In genomic region chr4:80180743-80181142, GRCh38 we compare ENCODE assay signal across 20 cellular contexts. TPM values are rescaled to one million over a fixed set of nuclear protein-coding genes. Genes with fewer than 3 reads are reported as not detected.
DNase-seq lines count a peak whose midpoint lies in the region; ATAC-seq and TF ChIP-seq lines count a peak whose summit lies in the region.
"Had no signal": no experiment of that assay in that cellular context is flagged by ENCODE, and none has a peak within 500 bp of the region (broad histone marks: within the 10 kb centered on the region; RNA-seq: fewer than 3 reads in every experiment).

No MANE protein-coding gene starts in this region.

- peaks cover 42% of the 10 kb centered on the region for H3K4me1 Mint-ChIP-seq in activated CD4-positive, alpha-beta T cell treated with anti-CD3 and anti-CD28 coated beads for 36 hours
- H3K4me1 Mint-ChIP-seq in activated naive CD8-positive, alpha-beta T cell (ENCODE audit: low read depth) = peaks cover 50% of the 10 kb centered on the region
- H3K4me1 Mint-ChIP-seq in glutamatergic neuron (ENCODE audit: low read depth, unreplicated experiment) = peaks cover 19% of the 10 kb centered on the region

- no peak overlapping the region for H2BK12ac ChIP-seq in mesenchymal stem cell (ENCODE audit: low read length in 2 of 2)

- intact Hi-C loops in activated CD4-positive, alpha-beta T cell treated with anti-CD3 and anti-CD28 coated beads for 36 hours (cut with DNase I, micrococcal nuclease) = loop anchor here (1.0 to 10.0 kb wide), 7 partner anchors 8 to 1406 kb away; partner anchors contain the start of gene BMP2K (in 1 of the 2)
- intact Hi-C loops in IMR-90 (cut with micrococcal nuclease) (loop anchor here (5.0 to 10.0 kb wide), 3 partner anchors 526 to 1136 kb away; no protein-coding TSS in a partner anchor), testis (cut with DNase I; ENCODE audit: low total_unique reads) (loop anchor here (10.0 kb wide), 1 partner anchor 106 kb away; the partner anchor contains the start of gene ANTXR2)

- peaks cover 13% of the 10 kb centered on the region for H3K36me3 Mint-ChIP-seq in activated CD4-positive, alpha-beta T cell treated with anti-CD3 and anti-CD28 coated beads for 36 hours (ENCODE audit: low read depth)
- H3K36me3 Mint-ChIP-seq in activated naive CD8-positive, alpha-beta T cell = peaks cover 13% of the 10 kb centered on the region
- H3K36me3 Mint-ChIP-seq in glutamatergic neuron (ENCODE audit: unreplicated experiment) = peaks cover 7% of the 10 kb centered on the region

- H3K9me3 ChIP-seq in IMR-90 (ENCODE audit: control insufficient read depth, insufficient read depth, low read length) = 0 out of 2 replicates have a peak, but pooled peaks cover 2% of the 10 kb centered on the region
- peaks cover 9% of the 10 kb centered on the region for H3K9me3 ChIP-seq in mesenchymal stem cell (ENCODE audit: control insufficient read depth, low read length)
- no peaks in the 10 kb centered on the region for H3K9me3 ChIP-seq in testis

- no peak for TF ChIP-seq RAD21 in IMR-90 (IDR thresholded peaks at IDR 0.05; ENCODE audit: low read length)

- H3K4ac ChIP-seq in IMR-90 (ENCODE audit: low read depth, low read length) (no peak overlapping the region), mesenchymal stem cell (ENCODE audit: low read depth in 1 of 2, low read length in 2 of 2) (no peak overlapping the region)

- H2BK5ac ChIP-seq in IMR-90 (ENCODE audit: low read depth, low read length, poor library complexity, severe bottlenecking) = no peak overlapping the region
- H2BK5ac ChIP-seq in mesenchymal stem cell (ENCODE audit: low read depth, low read length, poor library complexity, severe bottlenecking) = no peak overlapping the region

- no peak overlapping the region for H2AK5ac ChIP-seq in IMR-90 (ENCODE audit: low read depth, low read length)
- no peak overlapping the region for H2AK5ac ChIP-seq in mesenchymal stem cell (ENCODE audit: low read length, severe bottlenecking)

- H3K56ac ChIP-seq in IMR-90 (ENCODE audit: extremely low read depth, insufficient read depth, low read length) = no peak overlapping the region

- H4K8ac ChIP-seq in IMR-90 (ENCODE audit: low read depth in 2 of 2, low read length in 2 of 2) (no peak overlapping the region), mesenchymal stem cell (ENCODE audit: low read length) (no peak overlapping the region)

- H3K4me3 ChIP-seq in IMR-90 (ENCODE audit: insufficient read depth, low read depth, low read length) (no peak overlapping the region), mesenchymal stem cell (ENCODE audit: insufficient read depth in 1 of 2, low read depth in 1 of 2, low read length in 2 of 2) (peak overlapping the region in 1 of 2 experiments; percentile 41), testis (no peak overlapping the region)
- H3K4me3 ChIP-seq: sigmoid colon had no signal

- POLR2A ChIA-PET in activated CD4-positive, alpha-beta T cell treated with anti-CD3 and anti-CD28 coated beads for 36 hours (lab: Charles Lee) = interaction anchor here (1.1 kb wide), 1 partner anchor 21 kb away, joined by 3 read pairs; no protein-coding TSS in a partner anchor
- POLR2A ChIA-PET in IMR-90 (lab: Charles Lee; ENCODE audit: unreplicated experiment) = no interaction called here

- H3K23ac ChIP-seq in IMR-90 (ENCODE audit: low read depth, low read length) (no peak overlapping the region), mesenchymal stem cell (ENCODE audit: low read length in 2 of 2) (no peak overlapping the region)

- H4K91ac ChIP-seq in IMR-90 (ENCODE audit: insufficient read depth, low read depth, low read length) = no peak overlapping the region
- H4K91ac ChIP-seq in mesenchymal stem cell (ENCODE audit: low read length) = no peak overlapping the region

- H3K27me3 ChIP-seq in IMR-90 (ENCODE audit: control insufficient read depth, insufficient read depth, low read length) = no peaks in the 10 kb centered on the region
- no peaks in the 10 kb centered on the region for H3K27me3 ChIP-seq in mesenchymal stem cell (ENCODE audit: control insufficient read depth in 1 of 2, insufficient read depth in 1 of 2, low read length in 2 of 2)
- H3K27me3 ChIP-seq in testis = peaks cover under 1% of the 10 kb centered on the region
- H3K27me3 ChIP-seq: sigmoid colon had no signal

- H3K36me3 ChIP-seq in IMR-90 (ENCODE audit: control insufficient read depth, insufficient read depth, low read length) = no peaks in the 10 kb centered on the region
- H3K36me3 ChIP-seq in mesenchymal stem cell (ENCODE audit: control insufficient read depth in 1 of 2, insufficient read depth in 2 of 2, low read depth in 1 of 2, low read length in 2 of 2) = no peaks in the 10 kb centered on the region
- no peaks in the 10 kb centered on the region for H3K36me3 ChIP-seq in testis (ENCODE audit: low read depth, missing control alignments)
- H3K36me3 ChIP-seq: heart left ventricle, sigmoid colon had no signal

- H3K9me1 ChIP-seq in IMR-90 (ENCODE audit: insufficient read depth, low read length) = peaks cover 11% of the 10 kb centered on the region

- H3K9ac ChIP-seq in IMR-90 (ENCODE audit: low read depth, low read length) (no peak overlapping the region), mesenchymal stem cell (ENCODE audit: low read length) (peak overlapping the region; percentile 57)
- H3K9ac ChIP-seq: SK-N-SH had no signal

- peak overlapping the region; percentile 3 for H3K4me3 Mint-ChIP-seq in activated CD4-positive, alpha-beta T cell treated with anti-CD3 and anti-CD28 coated beads for 36 hours
- H3K4me3 Mint-ChIP-seq in activated naive CD8-positive, alpha-beta T cell = peak overlapping the region; percentile 53
- H3K4me3 Mint-ChIP-seq in glutamatergic neuron (ENCODE audit: unreplicated experiment) = no peak overlapping the region

- peak overlapping the region; percentile 62 for H3K27ac Mint-ChIP-seq in activated CD4-positive, alpha-beta T cell treated with anti-CD3 and anti-CD28 coated beads for 36 hours
- peak overlapping the region; percentile 79 for H3K27ac Mint-ChIP-seq in activated naive CD8-positive, alpha-beta T cell
- H3K27ac Mint-ChIP-seq in glutamatergic neuron (ENCODE audit: unreplicated experiment) = no peak overlapping the region

- H4K20me1 ChIP-seq in IMR-90 (ENCODE audit: insufficient read depth, low read length) = no peaks in the 10 kb centered on the region

- H2BK15ac ChIP-seq in IMR-90 (ENCODE audit: low read depth, low read length) (no peak overlapping the region), mesenchymal stem cell (ENCODE audit: low read depth, poor library complexity, severe bottlenecking) (no peak overlapping the region)

- H2AFZ ChIP-seq in IMR-90 (replicated peaks; ENCODE audit: low read length, poor library complexity) (no peak overlapping the region), mesenchymal stem cell (ENCODE audit: low read depth, low read length) (no peak overlapping the region)

- peaks cover 16% of the 10 kb centered on the region for H3K27me3 Mint-ChIP-seq in activated CD4-positive, alpha-beta T cell treated with anti-CD3 and anti-CD28 coated beads for 36 hours
- H3K27me3 Mint-ChIP-seq in activated naive CD8-positive, alpha-beta T cell = no peaks in the 10 kb centered on the region
- peaks cover 18% of the 10 kb centered on the region for H3K27me3 Mint-ChIP-seq in glutamatergic neuron (ENCODE audit: unreplicated experiment)

- no peak overlapping the region for H4K5ac ChIP-seq in IMR-90 (ENCODE audit: low read depth, low read length)

- H3K4me1 ChIP-seq in IMR-90 (ENCODE audit: control insufficient read depth, insufficient read depth, low read length) (peaks cover 8% of the 10 kb centered on the region), mesenchymal stem cell (ENCODE audit: control insufficient read depth, insufficient read depth, low read depth, low read length) (peaks cover 10% of the 10 kb centered on the region), testis (peaks cover 15% of the 10 kb centered on the region)

- peak; percentile 44 for ATAC-seq in activated CD4-positive, alpha-beta T cell treated with anti-CD3 and anti-CD28 coated beads for 36 hours
- ATAC-seq in IMR-90 (ENCODE audit: low read depth) (no peak), GM18861 (IDR thresholded peaks at IDR 0.05; ENCODE audit: unreplicated experiment) (no peak)
- ATAC-seq: heart left ventricle had no signal

- H3K18ac ChIP-seq in IMR-90 (ENCODE audit: low read depth, low read length) (no peak overlapping the region), mesenchymal stem cell (ENCODE audit: low read depth in 1 of 2, low read length in 2 of 2) (no peak overlapping the region)

- dilution Hi-C loops in IMR-90 (cut with HindIII; ENCODE audit: low sequenced_read_pairs, unreplicated experiment) = no loop called here

- H3K27ac ChIP-seq in IMR-90 (ENCODE audit: insufficient read depth, low read length) (no peak overlapping the region), mesenchymal stem cell (ENCODE audit: low read length, poor library complexity, severe bottlenecking) (no peak overlapping the region), testis (no peak overlapping the region)
- H3K27ac ChIP-seq: heart left ventricle, sigmoid colon, VCaP had no signal

- TF ChIP-seq POLR2A in IMR-90 (IDR thresholded peaks at IDR 0.05; ENCODE audit: low read depth, low read length) = no peak
- TF ChIP-seq POLR2A in testis (IDR thresholded peaks at IDR 0.05) = no peak

- BruUV-seq in IMR-90 (replicated peaks; lab: Mats Ljungman, UMichigan) = no TSS peak

- H3K14ac ChIP-seq in IMR-90 (replicated peaks; ENCODE audit: low read depth, low read length) (no peak overlapping the region), mesenchymal stem cell (ENCODE audit: low read length in 2 of 2) (no peak overlapping the region)

- CTCF ChIA-PET in activated CD4-positive, alpha-beta T cell treated with anti-CD3 and anti-CD28 coated beads for 36 hours (lab: Charles Lee) = interaction anchor here (1.0 to 7.0 kb wide), 8 partner anchors 9 to 263 kb away, joined by 3 to 66 read pairs (median 5); no protein-coding TSS in a partner anchor
- CTCF ChIA-PET in IMR-90 (lab: Yijun Ruan, JAX) = interaction anchor here (1.3 kb wide), 1 partner anchor 21 kb away, joined by 3 read pairs; no protein-coding TSS in a partner anchor

- H3K4me2 ChIP-seq in IMR-90 (ENCODE audit: low read depth, low read length) = no peak overlapping the region
- H3K4me2 ChIP-seq in mesenchymal stem cell (ENCODE audit: low read length, poor library complexity, severe bottlenecking) = no peak overlapping the region
- H3K4me2 ChIP-seq: SK-N-SH had no signal

- H2BK120ac ChIP-seq in IMR-90 (ENCODE audit: low read depth, low read length) (no peak overlapping the region), mesenchymal stem cell (ENCODE audit: low read depth, low read length) (no peak overlapping the region)

- H3K79me1 ChIP-seq in IMR-90 (ENCODE audit: low read depth in 1 of 2, low read length in 2 of 2) (peaks cover 0 to 21% of the 10 kb centered on the region in 2 experiments; a peak in 3 of 4 replicates), mesenchymal stem cell (replicated peaks; ENCODE audit: low read length, poor library complexity, severe bottlenecking) (peaks cover 2% of the 10 kb centered on the region)

- WGBS in IMR-90 (ENCODE audit: extremely low coverage in 2 of 2, insufficient read length in 1 of 2), 2 experiments = no CpG with 5 or more reads among the region's 3 CpGs
- 83% methylated on average over 1 of the region's 3 CpGs for WGBS in mesenchymal stem cell
- 75 to 80% methylated on average over 3 of the region's 3 CpGs for WGBS in testis, 2 donors

- DNase-seq in activated CD4-positive, alpha-beta T cell treated with anti-CD3 and anti-CD28 coated beads for 36 hours = no peak
- DNase-seq in activated CD4-positive, alpha-beta T cell treated with anti-CD3 and anti-CD28 coated beads, Interleukin-2, amount 50 U/mL, for 48 hours = no peak
- DNase-seq in IMR-90 (peak; percentile 50), mesenchymal stem cell (no peak), testis (no peak), glutamatergic neuron (no peak)
- DNase-seq: activated CD8-positive, alpha-beta memory T cell treated with anti-CD3 and anti-CD28 coated beads, Interleukin-2, amount 50 U/mL, for 4 hours; amygdala; H7; heart left ventricle; midbrain; NCI-H2081; NCI-H69; sigmoid colon; SK-N-SH; stimulated activated CD4-positive, alpha-beta T cell treated with anti-CD3 and anti-CD28 coated beads, Interleukin-4, amount 100 ng/mL, for 24 hours; trophoblast cell had no signal

- no peak overlapping the region for H2BK20ac ChIP-seq in IMR-90 (ENCODE audit: low read depth, low read length)

- no peak overlapping the region for H2AK9ac ChIP-seq in IMR-90 (replicated peaks; ENCODE audit: low read depth, low read length, poor library complexity)

- peaks cover 31% of the 10 kb centered on the region for H3K9me3 Mint-ChIP-seq in activated CD4-positive, alpha-beta T cell treated with anti-CD3 and anti-CD28 coated beads for 36 hours (ENCODE audit: low read depth)
- H3K9me3 Mint-ChIP-seq in activated naive CD8-positive, alpha-beta T cell (ENCODE audit: low read depth) = peaks cover 12% of the 10 kb centered on the region
- peaks cover 10% of the 10 kb centered on the region for H3K9me3 Mint-ChIP-seq in glutamatergic neuron (ENCODE audit: unreplicated experiment)

- in situ Hi-C loops in IMR-90 (cut with MboI; ENCODE audit: low sequenced_read_pairs) = loop anchor here (5.0 kb wide), 1 partner anchor 108 kb away; the partner anchor contains the start of gene ANTXR2

- TF ChIP-seq CTCF in IMR-90 (conservative IDR thresholded peaks at IDR 0.05; ENCODE audit: low read depth, low read length) (no peak), testis (IDR thresholded peaks at IDR 0.05) (no peak), glutamatergic neuron (IDR thresholded peaks at IDR 0.05; ENCODE audit: partially characterized antibody, unreplicated experiment) (no peak)

RNA-seq across cellular contexts. Expression of gene PRDM8, which starts 16.6 kb away (rescaled TPM):
- 1 to 10 TPM; 1.4 to 1.6 TPM for total RNA-seq in activated CD4-positive, alpha-beta T cell treated with anti-CD3 and anti-CD28 coated beads for 36 hours
- total RNA-seq in IMR-90 (2012; rRNA removed) (5.0 and 5.7 TPM in 2 replicates), testis (1 to 10 TPM; 3.9 to 4.3 TPM), glutamatergic neuron (ENCODE audit: unreplicated experiment) (16.6 TPM)
- polyA plus RNA-seq in IMR-90 (2012; rRNA removed) (15.8 and 16.8 TPM in 2 replicates), testis (ENCODE audit: insufficient read depth, low read depth, low replicate concordance) (1.1 TPM)
- polyA plus RNA-seq in IMR-90 (2012; cell fraction: cytosol; rRNA removed) = 9.1 and 12.2 TPM in 2 replicates
- polyA plus RNA-seq in IMR-90 (2012; cell fraction: nucleus; rRNA removed; ENCODE audit: low replicate concordance) = 32.9 and 37.2 TPM in 2 replicates
- polyA plus RNA-seq in mesenchymal stem cell (2013, experiment 1 of 2) = 2.1 TPM
- polyA plus RNA-seq in mesenchymal stem cell (2013, experiment 2 of 2) = 1.8 TPM
